Comparison of ENCODE assay signal across 9 cellular contexts in genomic region chr5:132225165-132226032, GRCh38. TPM values are rescaled to one million over a fixed set of nuclear protein-coding genes. Genes with fewer than 3 reads are reported as not detected.
DNase-seq lines count a peak whose midpoint lies in the region.
"Had no signal": no experiment of that assay in that cellular context is flagged by ENCODE, and none has a peak within 500 bp of the region (broad histone marks: within the 10 kb centered on the region; RNA-seq: fewer than 3 reads in every experiment).

No MANE protein-coding gene starts in this region.

- H3K27ac Mint-ChIP-seq in immature natural killer cell: no peak overlapping the region

- no peaks in the 10 kb centered on the region for H3K9me3 Mint-ChIP-seq in immature natural killer cell

- no peaks in the 10 kb centered on the region for H3K36me3 Mint-ChIP-seq in immature natural killer cell

- H3K4me1 Mint-ChIP-seq in immature natural killer cell: peaks cover 9 to 11% of the 10 kb centered on the region in 2 donors

- DNase-seq in ELR (ENCODE audit: low read depth) (peak; percentile 92), NCI-H524 (lab: John Stamatoyannopoulos, UW) (peak; percentile 53 to 83), anterior cingulate cortex (lab: John Stamatoyannopoulos, UW) (peak in 44 of 58 donors; percentile 5 to 80 (median 34)), immature natural killer cell (no peak), cerebellum (ENCODE audit: low spot score) (no peak), pons (ENCODE audit: low spot score) (no peak), DMS114 treated with DMSO at 0.1 percent for 48 hours (lab: John Stamatoyannopoulos, UW; ENCODE audit: unreplicated experiment) (no peak)
- peak in 2 of 3 donors; percentile 8 to 9 for DNase-seq in stimulated activated CD4-positive, alpha-beta T cell treated with anti-CD3 and anti-CD28 coated beads, Interleukin-12 subunit alpha, Interleukin-12 subunit beta, amount 100 ng/mL, for 48 hours (ENCODE audit: low read depth in 2 of 3, low spot score in 1 of 3)

- peak overlapping the region in 4 of 5 donors; percentile 12 to 66 (median 48) for H3K4me3 Mint-ChIP-seq in immature natural killer cell

- H3K27me3 Mint-ChIP-seq in immature natural killer cell (ENCODE audit: low read depth in 3 of 3): peaks cover 3 to 4% (median 4%) of the 10 kb centered on the region in 3 donors

RNA-seq across cellular contexts. Expression of gene P4HA2, which starts 2.3 kb away (rescaled TPM):
- under 1 TPM in 2 of 3 donors, not detected in 1; 0.91 TPM for polyA plus RNA-seq in immature natural killer cell
- 10.1 TPM for total RNA-seq in cerebellum

RNA-seq across cellular contexts. Expression of gene PDLIM4, which starts 32.1 kb away (rescaled TPM):
- not detected for polyA plus RNA-seq in immature natural killer cell
- 4.5 TPM for total RNA-seq in cerebellum
- polyA plus RNA-seq: neural cell had no signal

Comparison
In these comparisons a context has a peak if more than half of its experiments do, and no peak if none do; other contexts are left out.
1. DNase-seq: peak in ELR (single experiment), NCI-H524 (2 of 2), anterior cingulate cortex (44 of 58) and stimulated activated CD4-positive, alpha-beta T cell treated with anti-CD3 and anti-CD28 coated beads, Interleukin-12 subunit alpha, Interleukin-12 subunit beta, amount 100 ng/mL, for 48 hours (2 of 3); none in immature natural killer cell (0 of 3), cerebellum (single experiment), pons (single experiment) and DMS114 treated with DMSO at 0.1 percent for 48 hours (single experiment).